19 cellular contexts compared by ENCODE assay signal in genomic region chr12:105201389-105201788, GRCh38. TPM values are rescaled to one million over a fixed set of nuclear protein-coding genes. Genes with fewer than 3 reads are reported as not detected.
DNase-seq lines count a peak whose midpoint lies in the region; ATAC-seq and TF ChIP-seq lines count a peak whose summit lies in the region.
"Had no signal": no experiment of that assay in that cellular context is flagged by ENCODE, and none has a peak within 500 bp of the region (broad histone marks: within the 10 kb centered on the region; RNA-seq: fewer than 3 reads in every experiment).

No MANE protein-coding gene starts in this region.

- H3K4me3 Mint-ChIP-seq in stimulated activated effector memory CD8-positive, alpha-beta T cell treated with anti-CD3 and anti-CD28 coated beads, Interleukin-12 subunit alpha, Interleukin-12 subunit beta, amount 100 ng/mL, for 72 hours, result no peak overlapping the region
- H3K4me3 Mint-ChIP-seq: CD8-positive, alpha-beta T cell; H9 had no signal

- TF ChIP-seq CTCF in VCaP (conservative IDR thresholded peaks at IDR 0.05) (no peak), PC-3 (conservative IDR thresholded peaks at IDR 0.05; ENCODE audit: low read depth, low read length) (no peak)

- H3K9me3 Mint-ChIP-seq in stimulated activated effector memory CD8-positive, alpha-beta T cell treated with anti-CD3 and anti-CD28 coated beads, Interleukin-12 subunit alpha, Interleukin-12 subunit beta, amount 100 ng/mL, for 72 hours, result no peaks in the 10 kb centered on the region
- H3K9me3 Mint-ChIP-seq: CD8-positive, alpha-beta T cell; H9 had no signal

- H3K9me3 ChIP-seq in PC-3 (ENCODE audit: low read length), result no peaks in the 10 kb centered on the region

- H3K27me3 ChIP-seq in PC-3 (ENCODE audit: low read length), result no peaks in the 10 kb centered on the region

- H3K4me2 ChIP-seq in PC-3 (ENCODE audit: low read length), result no peak overlapping the region

- no peak overlapping the region for H2AFZ ChIP-seq in PC-3 (ENCODE audit: low read length)

- CTCF ChIA-PET in PC-3 (lab: Charles Lee), result no interaction called here

- peak overlapping the region; percentile 10; the same call in 1 of the 2 replicates for H3K27ac ChIP-seq in VCaP
- no peak overlapping the region for H3K27ac ChIP-seq in PC-3 (ENCODE audit: low read length)

- intact Hi-C loops in left ventricle myocardium superior (cut with micrococcal nuclease), result no loop called here
- intact Hi-C loops in cardiac septum (cut with DNase I), result no loop called here
- intact Hi-C loops in PC-3 (cut with micrococcal nuclease), result no loop called here

- H3K4me1 ChIP-seq in PC-3 (ENCODE audit: insufficient read depth, low read length), result peaks cover 15% of the 10 kb centered on the region

- no peak overlapping the region for H3K9ac ChIP-seq in PC-3 (ENCODE audit: low read length)

- H3K9me2 ChIP-seq in PC-3 (replicated peaks; ENCODE audit: low read length), result no peaks in the 10 kb centered on the region

- POLR2A ChIA-PET in PC-3 (lab: Charles Lee; ENCODE audit: unreplicated experiment), result no interaction called here

- H3F3A ChIP-seq in PC-3 (ENCODE audit: low read length, unreplicated experiment), result no peaks in the 10 kb centered on the region

- DNase-seq in left ventricle myocardium superior (no peak), cardiac septum (ENCODE audit: low spot score) (no peak), left kidney (ENCODE audit: low read depth, low spot score) (peak; percentile 86), SK-N-DZ (ENCODE audit: low spot score) (no peak), PC-3 (no peak), pons (ENCODE audit: low spot score) (no peak)
- DNase-seq in stimulated activated effector memory CD8-positive, alpha-beta T cell treated with anti-CD3 and anti-CD28 coated beads, Interleukin-12 subunit alpha, Interleukin-12 subunit beta, amount 100 ng/mL, for 72 hours (ENCODE audit: low spot score in 2 of 2), result no peak
- DNase-seq: AML-193; CD8-positive, alpha-beta T cell; DND-41; H9; Kasumi-1; NCI-H187 treated with DMSO at 0.1 percent for 48 hours; NCI-H2171; NCI-H446 treated with DMSO at 0.1 percent for 48 hours; NCI-H82; SHP77 had no signal

- peaks cover 66% of the 10 kb centered on the region for H3K36me3 Mint-ChIP-seq in stimulated activated effector memory CD8-positive, alpha-beta T cell treated with anti-CD3 and anti-CD28 coated beads, Interleukin-12 subunit alpha, Interleukin-12 subunit beta, amount 100 ng/mL, for 72 hours

- peaks cover 15% of the 10 kb centered on the region for H3K4me1 Mint-ChIP-seq in stimulated activated effector memory CD8-positive, alpha-beta T cell treated with anti-CD3 and anti-CD28 coated beads, Interleukin-12 subunit alpha, Interleukin-12 subunit beta, amount 100 ng/mL, for 72 hours

- no peaks in the 10 kb centered on the region for H3K79me2 ChIP-seq in PC-3 (ENCODE audit: low read length)

- ATAC-seq in left ventricle myocardium superior (peak; percentile 58), PC-3 (no peak)
- no peak for ATAC-seq in stimulated activated effector memory CD8-positive, alpha-beta T cell treated with anti-CD3 and anti-CD28 coated beads, Interleukin-12 subunit alpha, Interleukin-12 subunit beta, amount 100 ng/mL, for 72 hours
- ATAC-seq: CD8-positive, alpha-beta T cell; Panc1 had no signal

- no peaks in the 10 kb centered on the region for H4K20me1 ChIP-seq in PC-3 (ENCODE audit: low read length)

- BruUV-seq in PC-3 (replicated peaks; lab: Mats Ljungman, UMichigan), result no TSS peak

- peaks cover 41% of the 10 kb centered on the region for H3K36me3 ChIP-seq in PC-3 (ENCODE audit: low read depth, low read length)

- no peak overlapping the region for H3K4me3 ChIP-seq in PC-3 (ENCODE audit: low read length)

- H3K27ac Mint-ChIP-seq in stimulated activated effector memory CD8-positive, alpha-beta T cell treated with anti-CD3 and anti-CD28 coated beads, Interleukin-12 subunit alpha, Interleukin-12 subunit beta, amount 100 ng/mL, for 72 hours, result peak overlapping the region; percentile 60
- H3K27ac Mint-ChIP-seq: CD8-positive, alpha-beta T cell had no signal

RNA-seq across cellular contexts. Expression of gene APPL2, which starts 34.6 kb away (rescaled TPM):
- total RNA-seq in left ventricle myocardium superior, result 16.2 TPM
- 15.6 TPM for total RNA-seq in cardiac septum
- 33.2 and 37.8 TPM in 2 replicates for polyA plus RNA-seq in SK-N-DZ (2014; cell fraction: cytosol; rRNA removed)
- polyA plus RNA-seq in SK-N-DZ (2014; cell fraction: nucleus; rRNA removed), result 40.6 and 68.8 TPM in 2 replicates
- 36.2 and 42.2 TPM in 2 replicates for total RNA-seq in PC-3 (2014; rRNA removed)
